22 cellular contexts compared by ENCODE assay signal in the genomic region with DNA sequence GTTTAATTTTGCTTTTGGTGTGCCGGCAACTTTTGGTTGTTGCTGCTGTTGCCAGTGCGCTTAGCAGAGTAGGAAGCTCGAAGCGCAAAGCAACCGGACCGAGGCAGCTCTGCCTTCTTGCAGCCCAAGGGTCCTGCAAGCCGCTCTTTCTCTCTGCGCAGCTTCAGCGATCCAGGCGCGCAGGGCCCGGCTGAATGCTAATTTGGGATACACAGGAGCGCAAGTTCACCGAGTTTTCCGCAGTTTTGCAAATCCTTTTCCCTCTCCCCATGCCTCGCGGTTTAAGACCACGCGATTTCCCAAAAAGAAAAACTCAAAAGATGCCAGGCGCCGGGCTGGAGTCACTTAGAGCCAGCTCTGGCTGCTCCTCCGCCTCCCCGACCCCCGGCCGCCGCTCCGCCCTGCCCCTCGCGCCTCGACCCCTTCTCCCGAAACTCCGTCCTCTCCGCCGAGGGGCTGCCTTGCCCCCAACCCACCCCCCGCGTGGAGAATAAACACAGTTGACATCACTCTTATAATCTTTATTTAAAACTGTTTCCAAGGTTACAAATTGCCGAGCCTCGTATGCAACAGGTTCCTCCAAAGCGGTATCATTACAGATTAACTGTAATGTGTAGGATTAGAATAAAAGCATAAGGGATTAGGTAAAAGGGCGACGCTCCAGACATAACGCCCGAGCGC. TPM values are rescaled to one million over a fixed set of nuclear protein-coding genes. Genes with fewer than 3 reads are reported as not detected.
A peak's percentile ranks its signal among the peaks of the same experiment; 100 is the strongest.
DNase-seq lines count a peak whose midpoint lies in the region; ATAC-seq and TF ChIP-seq lines count a peak whose summit lies in the region.
"Had no signal": no experiment of that assay in that cellular context is flagged by ENCODE, and none has a peak within 500 bp of the region (broad histone marks: within the 10 kb centered on the region; RNA-seq: fewer than 3 reads in every experiment).

No MANE protein-coding gene starts in this region.

- no peaks in the 10 kb centered on the region for H3K79me2 ChIP-seq in hepatocyte

- H3K4me1 Mint-ChIP-seq in IgD-negative memory B cell (peaks cover 12 to 14% (median 14%) of the 10 kb centered on the region in 3 donors), Caco-2 (ENCODE audit: low read depth, unreplicated experiment) (no peaks in the 10 kb centered on the region)

- CTCF ChIA-PET in Caco-2 (lab: Charles Lee): no interaction called here

- ATAC-seq in GM18517 (IDR thresholded peaks at IDR 0.05; ENCODE audit: unreplicated experiment): no peak
- ATAC-seq: Panc1; stimulated activated memory B cell treated with anti-CD40 and anti-IgM and Interleukin-4, amounts not matched to agents 10 μg/mL and 1 μg/mL and 100 μg/mL, for 72 hours; T-helper 17 cell had no signal

- H3K4me2 ChIP-seq in hepatocyte: peak overlapping the region; percentile 71

- H3K36me3 Mint-ChIP-seq in IgD-negative memory B cell (peaks cover 2% of the 10 kb centered on the region), Caco-2 (ENCODE audit: insufficient read depth, unreplicated experiment) (no peaks in the 10 kb centered on the region)
- H3K36me3 Mint-ChIP-seq: stimulated activated memory B cell treated with anti-CD40 and anti-IgM and Interleukin-4, amounts not matched to agents 10 μg/mL and 1 μg/mL and 100 μg/mL, for 72 hours had no signal

- H3K9me3 ChIP-seq in ES-I3 (ENCODE audit: control insufficient read depth, insufficient read depth, low read length) (no peaks in the 10 kb centered on the region), hepatocyte (ENCODE audit: low read depth) (no peaks in the 10 kb centered on the region), Caco-2 (no peaks in the 10 kb centered on the region)

- TF ChIP-seq CTCF in hepatocyte (IDR thresholded peaks at IDR 0.05; ENCODE audit: poor library complexity) (no peak), retinal pigment epithelial cell (conservative IDR thresholded peaks at IDR 0.05; ENCODE audit: low read depth, low read length) (no peak), Caco-2 (IDR thresholded peaks at IDR 0.05; ENCODE audit: insufficient read depth in 1 of 2, low read depth in 1 of 2, low read length in 1 of 2, severe bottlenecking in 1 of 2, unreplicated experiment in 1 of 2) (no peak)

- intact Hi-C loops in Caco-2 (cut with micrococcal nuclease; ENCODE audit: unreplicated experiment): no loop called here

- H4K20me1 ChIP-seq in hepatocyte (ENCODE audit: insufficient read depth, poor library complexity, severe bottlenecking): no peaks in the 10 kb centered on the region

- peaks cover 23% of the 10 kb centered on the region for H3K4me1 ChIP-seq in ES-I3 (ENCODE audit: insufficient read depth, low read length)
- H3K4me1 ChIP-seq in hepatocyte (ENCODE audit: insufficient read depth): peaks cover 5% of the 10 kb centered on the region
- H3K4me1 ChIP-seq in Caco-2: no peaks in the 10 kb centered on the region

- H3K27me3 Mint-ChIP-seq in IgD-negative memory B cell (peaks cover 73% of the 10 kb centered on the region), Caco-2 (ENCODE audit: insufficient read depth, unreplicated experiment) (peaks cover 13% of the 10 kb centered on the region)

- peak overlapping the region in 2 of 3 donors; percentile 44 to 62 for H3K27ac Mint-ChIP-seq in IgD-negative memory B cell
- no peak overlapping the region for H3K27ac Mint-ChIP-seq in Caco-2 (ENCODE audit: unreplicated experiment)
- H3K27ac Mint-ChIP-seq: HFFc6; stimulated activated memory B cell treated with anti-CD40 and anti-IgM and Interleukin-4, amounts not matched to agents 10 μg/mL and 1 μg/mL and 100 μg/mL, for 72 hours; T-helper 17 cell had no signal

- H3K9me3 Mint-ChIP-seq in IgD-negative memory B cell (peaks cover 0 to under 1% (median 0%) of the 10 kb centered on the region in 3 donors), Caco-2 (ENCODE audit: unreplicated experiment) (no peaks in the 10 kb centered on the region)
- H3K9me3 Mint-ChIP-seq: HFFc6; stimulated activated memory B cell treated with anti-CD40 and anti-IgM and Interleukin-4, amounts not matched to agents 10 μg/mL and 1 μg/mL and 100 μg/mL, for 72 hours had no signal

- no peak for DNase-seq in hepatocyte (ENCODE audit: low spot score)
- no peak for DNase-seq in retinal pigment epithelial cell (ENCODE audit: low read depth)
- no peak for DNase-seq in EL
- no peak for DNase-seq in Caco-2
- DNase-seq in cerebellar cortex (ENCODE audit: low spot score): no peak
- DNase-seq: activated CD4-positive, alpha-beta T cell treated with anti-CD3 and anti-CD28 coated beads, Interleukin-2, amount 50 U/mL, for 4 hours; activated effector memory CD4-positive, alpha-beta T cell treated with anti-CD3 and anti-CD28 coated beads, Interleukin-2, amount 50 U/mL, for 16 hours; brain microvascular endothelial cell; HFFc6; NCI-H1092; NCI-H446; stimulated activated CD4-positive, alpha-beta T cell treated with anti-CD3 and anti-CD28 coated beads, Interleukin-4, amount 100 ng/mL, for 24 hours; T-helper 17 cell had no signal

- H3K4me3 ChIP-seq in hepatocyte (no peak overlapping the region), retinal pigment epithelial cell (ENCODE audit: low read length) (peak overlapping the region; percentile 42), Caco-2 (ENCODE audit: low read depth, low read length) (no peak overlapping the region)
- H3K4me3 ChIP-seq: lung had no signal

- peak overlapping the region in 1 of 4 donors; percentile 44 for H3K4me3 Mint-ChIP-seq in IgD-negative memory B cell
- no peak overlapping the region for H3K4me3 Mint-ChIP-seq in Caco-2 (ENCODE audit: unreplicated experiment)
- H3K4me3 Mint-ChIP-seq: HFFc6; stimulated activated memory B cell treated with anti-CD40 and anti-IgM and Interleukin-4, amounts not matched to agents 10 μg/mL and 1 μg/mL and 100 μg/mL, for 72 hours; T-helper 17 cell had no signal

- H3K27ac ChIP-seq in hepatocyte: no peak overlapping the region
- H3K27ac ChIP-seq: brain microvascular endothelial cell, C4-2B had no signal

- H2AFZ ChIP-seq in hepatocyte: peak overlapping the region; percentile 56

- 3% methylated on average over 36 of the region's 44 CpGs for WGBS in hepatocyte (ENCODE audit: low lambda C conversion rate, missing lambda C conversion rate)

- no peaks in the 10 kb centered on the region for H3K9me2 ChIP-seq in hepatocyte (replicated peaks; ENCODE audit: insufficient read depth)

- H3K9ac ChIP-seq in ES-I3 (ENCODE audit: low read depth, low read length): peak overlapping the region; percentile 23; the same call in 1 of the 2 replicates

- H3K27me3 ChIP-seq in hepatocyte (peaks cover 99% of the 10 kb centered on the region), Caco-2 (replicated peaks; ENCODE audit: control insufficient read depth, insufficient read depth, low read length) (no peaks in the 10 kb centered on the region)

- no TSS peak for BruUV-seq in Caco-2 (replicated peaks; lab: Mats Ljungman, UMichigan)

- POLR2A ChIA-PET in Caco-2 (lab: Charles Lee): no interaction called here

- H3K36me3 ChIP-seq in ES-I3 (ENCODE audit: insufficient read depth, low read length): no peaks in the 10 kb centered on the region
- no peaks in the 10 kb centered on the region for H3K36me3 ChIP-seq in hepatocyte (replicated peaks; ENCODE audit: insufficient read depth, low read depth)
- H3K36me3 ChIP-seq in Caco-2 (ENCODE audit: control insufficient read depth, insufficient read depth, low read length): no peaks in the 10 kb centered on the region
- H3K36me3 ChIP-seq: brain microvascular endothelial cell had no signal

RNA-seq across cellular contexts. Expression of a gene that starts 13.4 kb away (rescaled TPM):
- polyA plus RNA-seq in IgD-negative memory B cell (not detected), hepatocyte (not detected in 2 replicates)
- total RNA-seq in hepatocyte (not detected in 2 replicates), Caco-2 (2022) (not detected in 2 replicates)
- total RNA-seq: endothelial cell of umbilical vein, HFFc6, omental fat pad, T-helper 17 cell had no signal
- polyA plus RNA-seq: endothelial cell of umbilical vein had no signal
